Comparison of ENCODE assay signal across 22 cellular contexts in genomic region chr15:41498657-41499056, GRCh38. TPM values are rescaled to one million over a fixed set of nuclear protein-coding genes. Genes with fewer than 3 reads are reported as not detected.
"Had no signal": no experiment of that assay in that cellular context is flagged by ENCODE, and none has a peak within 500 bp of the region (broad histone marks: within the 10 kb centered on the region; RNA-seq: fewer than 3 reads in every experiment).

No MANE protein-coding gene starts in this region.

- DNase-seq: colonic mucosa; dermis blood vessel endothelial cell; effector CD4-positive, alpha-beta T cell; heart left ventricle; left colon; left ventricle myocardium superior; mesenchymal stem cell; midbrain; naive B cell; ovary; sigmoid colon; stimulated activated CD4-positive, alpha-beta T cell treated with anti-CD3 and anti-CD28 coated beads, Interleukin-2, amount 100 ng/mL, for 24 hours; stimulated activated CD4-positive, alpha-beta T cell treated with anti-CD3 and anti-CD28 coated beads, Interleukin-4, amount 100 ng/mL, for 4 hours; stimulated activated naive B cell treated with anti-CD40 and anti-IgM and Interleukin-4, amounts not matched to agents 10 μg/mL and 1 μg/mL and 100 μg/mL, for 72 hours; stimulated activated naive CD8-positive, alpha-beta T cell treated with anti-CD3 and anti-CD28 coated beads, Interleukin-15, amount 100 ng/mL, for 72 hours; trophoblast cell had no signal

- H3K27ac ChIP-seq: colonic mucosa, heart left ventricle, ovary, right atrium auricular region, sigmoid colon, skin epidermis, vagina had no signal

- H3K27ac Mint-ChIP-seq: stimulated activated naive CD8-positive, alpha-beta T cell treated with anti-CD3 and anti-CD28 coated beads, Interleukin-15, amount 100 ng/mL, for 72 hours had no signal

- H3K36me3 Mint-ChIP-seq: naive B cell; stimulated activated naive B cell treated with anti-CD40 and anti-IgM and Interleukin-4, amounts not matched to agents 10 μg/mL and 1 μg/mL and 100 μg/mL, for 72 hours had no signal

- H3K27me3 ChIP-seq: vagina had no signal

- H3K4me3 ChIP-seq: colonic mucosa, heart left ventricle, lung, ovary, right atrium auricular region, sigmoid colon, skin epidermis, vagina had no signal

- H3K4me3 Mint-ChIP-seq: stimulated activated naive CD8-positive, alpha-beta T cell treated with anti-CD3 and anti-CD28 coated beads, Interleukin-15, amount 100 ng/mL, for 72 hours had no signal

- H3K4me1 ChIP-seq: colonic mucosa had no signal

- H3K36me3 ChIP-seq: colonic mucosa, heart left ventricle, ovary, right atrium auricular region, sigmoid colon, vagina had no signal

- H3K9me3 Mint-ChIP-seq: naive B cell; stimulated activated naive B cell treated with anti-CD40 and anti-IgM and Interleukin-4, amounts not matched to agents 10 μg/mL and 1 μg/mL and 100 μg/mL, for 72 hours; stimulated activated naive CD8-positive, alpha-beta T cell treated with anti-CD3 and anti-CD28 coated beads, Interleukin-15, amount 100 ng/mL, for 72 hours had no signal

- H3K9me3 ChIP-seq: colonic mucosa, heart left ventricle, ovary, right atrium auricular region, sigmoid colon, vagina had no signal

- ATAC-seq: esophagus mucosa; heart left ventricle; left colon; left ventricle myocardium superior; stimulated activated naive CD8-positive, alpha-beta T cell treated with anti-CD3 and anti-CD28 coated beads, Interleukin-15, amount 100 ng/mL, for 72 hours had no signal

RNA-seq across cellular contexts. Expression of gene ITPKA, which starts 5.0 kb away (rescaled TPM):
- total RNA-seq: vagina had no signal

RNA-seq across cellular contexts. Expression of gene LTK, which starts 15.0 kb away (rescaled TPM):
- total RNA-seq: dermis blood vessel endothelial cell, frontal cortex had no signal
